Comparison of ENCODE assay signal across 9 cellular contexts in genomic region chr1:19504796-19505693, GRCh38. TPM values are rescaled to one million over a fixed set of nuclear protein-coding genes. Genes with fewer than 3 reads are reported as not detected.
A peak's percentile ranks its signal among the peaks of the same experiment; 100 is the strongest.
DNase-seq lines count a peak whose midpoint lies in the region; ATAC-seq and TF ChIP-seq lines count a peak whose summit lies in the region.
"Had no signal": no experiment of that assay in that cellular context is flagged by ENCODE, and none has a peak within 500 bp of the region (broad histone marks: within the 10 kb centered on the region; RNA-seq: fewer than 3 reads in every experiment).

No MANE protein-coding gene starts in this region.

- WGBS in stomach, 5 donors = 26 to 33% (median 32%) methylated on average over 6 of the region's 6 CpGs

- ATAC-seq in HG02973 (IDR thresholded peaks at IDR 0.05; ENCODE audit: unreplicated experiment) (no peak), GM19035 (IDR thresholded peaks at IDR 0.05; ENCODE audit: unreplicated experiment) (no peak)

- TF ChIP-seq EP300 in stomach (IDR thresholded peaks at IDR 0.05) = no peak

- TF ChIP-seq CTCF in HEK293 (tag by site-specific recombination; IDR thresholded peaks at IDR 0.05) = no peak
- TF ChIP-seq CTCF in stomach (IDR thresholded peaks at IDR 0.05) = no peak
- no peak for TF ChIP-seq CTCF in endothelial cell (IDR thresholded peaks at IDR 0.05; ENCODE audit: unreplicated experiment)

- POLR2A ChIA-PET in HEK293 (lab: Yijun Ruan, JAX) = no interaction called here

- CTCF ChIA-PET in HEK293 (lab: Yijun Ruan, JAX) = interaction anchor here (0.6 to 0.7 kb wide), 2 partner anchors 23 to 83 kb away, joined by 3 read pairs; no protein-coding TSS in a partner anchor

- no peaks in the 10 kb centered on the region for H3K27me3 ChIP-seq in adipocyte (replicated peaks; ENCODE audit: control insufficient read depth, insufficient read depth, low read length)
- no peaks in the 10 kb centered on the region for H3K27me3 ChIP-seq in stomach

- H3K36me3 Mint-ChIP-seq in endothelial cell (ENCODE audit: low read depth, unreplicated experiment) = no peaks in the 10 kb centered on the region

- no peak overlapping the region for H3K4me3 ChIP-seq in HEK293 (ENCODE audit: low read depth, low read length)
- peak overlapping the region; percentile 62 for H3K4me3 ChIP-seq in adipocyte (ENCODE audit: low read length)
- no peak overlapping the region for H3K4me3 ChIP-seq in stomach

- intact Hi-C loops in stomach (cut with DNase I; ENCODE audit: low total_unique reads) = no loop called here

- peaks cover 1% of the 10 kb centered on the region for H3K27me3 Mint-ChIP-seq in endothelial cell (ENCODE audit: unreplicated experiment)

- H3K4me1 Mint-ChIP-seq in endothelial cell (ENCODE audit: unreplicated experiment) = no peaks in the 10 kb centered on the region

- H3K27ac ChIP-seq in HEK293 (ENCODE audit: extremely low read depth, low read depth, low read length) (peak overlapping the region; percentile 34; the same call in 1 of the 2 replicates), stomach (peak overlapping the region; percentile 70 to 85 (median 79))

- no peaks in the 10 kb centered on the region for H3K9me3 Mint-ChIP-seq in endothelial cell (ENCODE audit: unreplicated experiment)

- H3K9me3 ChIP-seq in HEK293 (ENCODE audit: control insufficient read depth, insufficient read depth, low read depth, low read length) (no peaks in the 10 kb centered on the region), adipocyte (ENCODE audit: control insufficient read depth, low read length) (no peaks in the 10 kb centered on the region), stomach (no peaks in the 10 kb centered on the region)

- peak overlapping the region; percentile 40 for H3K9ac ChIP-seq in adipocyte (ENCODE audit: low read length)

- H3K27ac Mint-ChIP-seq in endothelial cell (ENCODE audit: unreplicated experiment) = no peak overlapping the region

- peaks cover 13% of the 10 kb centered on the region for H3K4me1 ChIP-seq in HEK293 (ENCODE audit: control insufficient read depth, insufficient read depth, low read length)
- peaks cover 23% of the 10 kb centered on the region for H3K4me1 ChIP-seq in adipocyte (ENCODE audit: control insufficient read depth, insufficient read depth, low read length)
- H3K4me1 ChIP-seq in stomach = peaks cover 16 to 37% (median 23%) of the 10 kb centered on the region in 4 donors

- DNase-seq in adipocyte (ENCODE audit: low read depth) = peak; percentile 75
- peak; percentile 77 for DNase-seq in kidney glomerular epithelial cell (lab: John Stamatoyannopoulos, UW)
- no peak for DNase-seq in stomach
- no peak for DNase-seq in DMS153 treated with DMSO at 0.1 percent for 48 hours (lab: John Stamatoyannopoulos, UW; ENCODE audit: unreplicated experiment)
- no peak for DNase-seq in endothelial cell (ENCODE audit: low spot score)
- DNase-seq: NCI-H187 treated with DMSO at 0.1 percent for 48 hours had no signal

- no peak overlapping the region for H3K4me3 Mint-ChIP-seq in endothelial cell (ENCODE audit: unreplicated experiment)

- no peaks in the 10 kb centered on the region for H3K36me3 ChIP-seq in HEK293 (ENCODE audit: control insufficient read depth in 2 of 2, insufficient read depth in 1 of 2, low read length in 2 of 2)
- no peaks in the 10 kb centered on the region for H3K36me3 ChIP-seq in adipocyte (ENCODE audit: control insufficient read depth, insufficient read depth, low read length, severe bottlenecking)
- H3K36me3 ChIP-seq in stomach = no peaks in the 10 kb centered on the region

- TF ChIP-seq POLR2A in stomach (IDR thresholded peaks at IDR 0.05) = no peak

TF ChIP-seq in HEK293, 187 proteins besides CTCF, POLR2A, EP300 and RAD21 (continues in another document):
- TF ChIP-seq GLI2 (tag by site-specific recombination; IDR thresholded peaks at IDR 0.05; ENCODE audit: borderline replicate concordance, low read depth) (peak; percentile 90), ZNF585B (tag by site-specific recombination; IDR thresholded peaks at IDR 0.05) (no peak), ZNF843 (tag by site-specific recombination; IDR thresholded peaks at IDR 0.05) (peak; percentile 46; the same call in 1 of the 2 replicates), RBAK (tag by site-specific recombination; IDR thresholded peaks at IDR 0.05) (no peak), ZBTB8A (tag by site-specific recombination; IDR thresholded peaks at IDR 0.05) (no peak), ZNF571 (tag by site-specific recombination; IDR thresholded peaks at IDR 0.05) (no peak), ZNF202 (tag by site-specific recombination; IDR thresholded peaks at IDR 0.05; ENCODE audit: borderline replicate concordance) (no peak), ZBTB20 (tag by site-specific recombination; IDR thresholded peaks at IDR 0.05) (no peak), ZNF335 (tag by site-specific recombination; conservative IDR thresholded peaks at IDR 0.05) (peak; percentile 29; the same call in 1 of the 2 replicates), ZNF558 (tag by site-specific recombination; IDR thresholded peaks at IDR 0.05) (no peak), KLF8 (tag by site-specific recombination; IDR thresholded peaks at IDR 0.05) (0 out of 2 replicates have a peak, but pooled peaks have one; percentile 35), REPIN1 (tag by site-specific recombination; IDR thresholded peaks at IDR 0.05; ENCODE audit: low read depth) (no peak), INSM2 (tag by site-specific recombination; IDR thresholded peaks at IDR 0.05) (peak; percentile 67; the same call in 1 of the 2 replicates), ZXDB (tag by site-specific recombination; IDR thresholded peaks at IDR 0.05) (peak; percentile 89), KLF9 (tag by site-specific recombination; IDR thresholded peaks at IDR 0.05; ENCODE audit: low read depth) (no peak), ZNF488 (tag by site-specific recombination; IDR thresholded peaks at IDR 0.05) (0 out of 2 replicates have a peak, but pooled peaks have one; percentile 38), KLF1 (tag by site-specific recombination; IDR thresholded peaks at IDR 0.05) (0 out of 2 replicates have a peak, but pooled peaks have one; percentile 16), ZNF624 (tag by site-specific recombination; IDR thresholded peaks at IDR 0.05) (no peak)
- TF ChIP-seq, protein P1, sequence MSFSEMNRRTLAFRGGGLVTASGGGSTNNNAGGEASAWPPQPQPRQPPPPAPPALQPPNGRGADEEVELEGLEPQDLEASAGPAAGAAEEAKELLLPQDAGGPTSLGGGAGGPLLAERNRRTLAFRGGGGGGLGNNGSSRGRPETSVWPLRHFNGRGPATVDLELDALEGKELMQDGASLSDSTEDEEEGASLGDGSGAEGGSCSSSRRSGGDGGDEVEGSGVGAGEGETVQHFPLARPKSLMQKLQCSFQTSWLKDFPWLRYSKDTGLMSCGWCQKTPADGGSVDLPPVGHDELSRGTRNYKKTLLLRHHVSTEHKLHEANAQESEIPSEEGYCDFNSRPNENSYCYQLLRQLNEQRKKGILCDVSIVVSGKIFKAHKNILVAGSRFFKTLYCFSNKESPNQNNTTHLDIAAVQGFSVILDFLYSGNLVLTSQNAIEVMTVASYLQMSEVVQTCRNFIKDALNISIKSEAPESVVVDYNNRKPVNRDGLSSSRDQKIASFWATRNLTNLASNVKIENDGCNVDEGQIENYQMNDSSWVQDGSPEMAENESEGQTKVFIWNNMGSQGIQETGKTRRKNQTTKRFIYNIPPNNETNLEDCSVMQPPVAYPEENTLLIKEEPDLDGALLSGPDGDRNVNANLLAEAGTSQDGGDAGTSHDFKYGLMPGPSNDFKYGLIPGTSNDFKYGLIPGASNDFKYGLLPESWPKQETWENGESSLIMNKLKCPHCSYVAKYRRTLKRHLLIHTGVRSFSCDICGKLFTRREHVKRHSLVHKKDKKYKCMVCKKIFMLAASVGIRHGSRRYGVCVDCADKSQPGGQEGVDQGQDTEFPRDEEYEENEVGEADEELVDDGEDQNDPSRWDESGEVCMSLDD (tag by site-specific recombination; IDR thresholded peaks at IDR 0.05) = no peak
- TF ChIP-seq, protein P2, sequence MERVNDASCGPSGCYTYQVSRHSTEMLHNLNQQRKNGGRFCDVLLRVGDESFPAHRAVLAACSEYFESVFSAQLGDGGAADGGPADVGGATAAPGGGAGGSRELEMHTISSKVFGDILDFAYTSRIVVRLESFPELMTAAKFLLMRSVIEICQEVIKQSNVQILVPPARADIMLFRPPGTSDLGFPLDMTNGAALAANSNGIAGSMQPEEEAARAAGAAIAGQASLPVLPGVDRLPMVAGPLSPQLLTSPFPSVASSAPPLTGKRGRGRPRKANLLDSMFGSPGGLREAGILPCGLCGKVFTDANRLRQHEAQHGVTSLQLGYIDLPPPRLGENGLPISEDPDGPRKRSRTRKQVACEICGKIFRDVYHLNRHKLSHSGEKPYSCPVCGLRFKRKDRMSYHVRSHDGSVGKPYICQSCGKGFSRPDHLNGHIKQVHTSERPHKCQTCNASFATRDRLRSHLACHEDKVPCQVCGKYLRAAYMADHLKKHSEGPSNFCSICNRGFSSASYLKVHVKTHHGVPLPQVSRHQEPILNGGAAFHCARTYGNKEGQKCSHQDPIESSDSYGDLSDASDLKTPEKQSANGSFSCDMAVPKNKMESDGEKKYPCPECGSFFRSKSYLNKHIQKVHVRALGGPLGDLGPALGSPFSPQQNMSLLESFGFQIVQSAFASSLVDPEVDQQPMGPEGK (tag by site-specific recombination; IDR thresholded peaks at IDR 0.05) = no peak

RNA-seq across cellular contexts. Expression of gene CAPZB, which starts 19.7 kb away (rescaled TPM):
- 100 to 1,000 TPM in 3 of 5 donors, 10 to 100 TPM in 2; 84.9 to 246 (median 112) TPM for total RNA-seq in stomach
- 100 to 1,000 TPM; 188 to 345 (median 256) TPM for polyA plus RNA-seq in stomach
- 414 TPM for total RNA-seq in endothelial cell (ENCODE audit: unreplicated experiment)

Comparison
In these comparisons a context has a peak if more than half of its experiments do, and no peak if none do; other contexts are left out.
1. DNase-seq: peak in adipocyte (single experiment) and kidney glomerular epithelial cell (single experiment); none in stomach (single experiment), DMS153 treated with DMSO at 0.1 percent for 48 hours (single experiment) and endothelial cell (single experiment).